ENCODE assay signal across 16 cellular contexts in genomic region chr1:99968214-99968613, GRCh38. TPM values are rescaled to one million over a fixed set of nuclear protein-coding genes. Genes with fewer than 3 reads are reported as not detected.
DNase-seq lines count a peak whose midpoint lies in the region; TF ChIP-seq lines count a peak whose summit lies in the region.
"Had no signal": no experiment of that assay in that cellular context is flagged by ENCODE, and none has a peak within 500 bp of the region (broad histone marks: within the 10 kb centered on the region; RNA-seq: fewer than 3 reads in every experiment).

No MANE protein-coding gene starts in this region.

- H3K4me1 Mint-ChIP-seq in activated CD4-positive, alpha-beta T cell treated with anti-CD3 and anti-CD28 coated beads, Interleukin-2, amount 10 ng/mL, durations not matched to agents 7 days and 5 days = peaks cover 37% of the 10 kb centered on the region
- peaks cover 47% of the 10 kb centered on the region for H3K4me1 Mint-ChIP-seq in HFFc6 (ENCODE audit: low read depth)
- peaks cover 48% of the 10 kb centered on the region for H3K4me1 Mint-ChIP-seq in brain
- H3K4me1 Mint-ChIP-seq in neural progenitor cell = peaks cover 18% of the 10 kb centered on the region

- no peak overlapping the region for H3K9ac ChIP-seq in neural progenitor cell
- H3K9ac ChIP-seq: parathyroid adenoma had no signal

- no peak for DNase-seq in activated CD4-positive, alpha-beta T cell treated with anti-CD3 and anti-CD28 coated beads, Interleukin-2, amount 10 ng/mL, durations not matched to agents 7 days and 5 days
- no peak for DNase-seq in activated CD4-positive, alpha-beta T cell treated with anti-CD3 and anti-CD28 coated beads for 1 hour
- DNase-seq in HFFc6 (no peak), neural progenitor cell (ENCODE audit: low spot score) (no peak), iPS-NIHi11 (ENCODE audit: low spot score) (no peak), T-helper 9 cell (no peak), NCI-H82 treated with DMSO at 0.1 percent for 48 hours (lab: John Stamatoyannopoulos, UW; ENCODE audit: unreplicated experiment) (no peak)
- DNase-seq: GF-D8, glutamatergic neuron, left lung, NCI-H1417, NCI-H524, Right ventricle myocardium superior, upper lobe of right lung had no signal

- peak overlapping the region; percentile 43 for H3K4me3 Mint-ChIP-seq in activated CD4-positive, alpha-beta T cell treated with anti-CD3 and anti-CD28 coated beads, Interleukin-2, amount 10 ng/mL, durations not matched to agents 7 days and 5 days
- H3K4me3 Mint-ChIP-seq in HFFc6 (peak overlapping the region; percentile 15; the same call in 1 of the 2 replicates), brain (peak overlapping the region; percentile 68 to 100 (median 99)), neural progenitor cell (peak overlapping the region; percentile 100)

- H3K27me3 Mint-ChIP-seq in activated CD4-positive, alpha-beta T cell treated with anti-CD3 and anti-CD28 coated beads, Interleukin-2, amount 10 ng/mL, durations not matched to agents 7 days and 5 days = no peaks in the 10 kb centered on the region
- H3K27me3 Mint-ChIP-seq in HFFc6 (ENCODE audit: insufficient read depth) = no peaks in the 10 kb centered on the region
- H3K27me3 Mint-ChIP-seq in brain = peaks cover 12% of the 10 kb centered on the region
- H3K27me3 Mint-ChIP-seq in neural progenitor cell (ENCODE audit: insufficient read depth, low read depth) = peaks cover 8% of the 10 kb centered on the region

- H4K20me1 ChIP-seq in neural progenitor cell (ENCODE audit: low read depth) = no peaks in the 10 kb centered on the region

- H3K79me2 ChIP-seq in neural progenitor cell (ENCODE audit: low read depth) = peaks cover 28% of the 10 kb centered on the region

- no peak overlapping the region for H3K27ac ChIP-seq in neural progenitor cell
- H3K27ac ChIP-seq: left lung, upper lobe of right lung had no signal

- peaks cover 8% of the 10 kb centered on the region for H3F3A ChIP-seq in neural progenitor cell (ENCODE audit: low read depth)

- H3K4me1 ChIP-seq in neural progenitor cell = peaks cover 6% of the 10 kb centered on the region

- no peaks in the 10 kb centered on the region for H3K36me3 Mint-ChIP-seq in activated CD4-positive, alpha-beta T cell treated with anti-CD3 and anti-CD28 coated beads, Interleukin-2, amount 10 ng/mL, durations not matched to agents 7 days and 5 days (ENCODE audit: low read depth)
- H3K36me3 Mint-ChIP-seq in HFFc6 (ENCODE audit: low read depth) (no peaks in the 10 kb centered on the region), brain (no peaks in the 10 kb centered on the region), neural progenitor cell (no peaks in the 10 kb centered on the region)

- no peak overlapping the region for H2AFZ ChIP-seq in neural progenitor cell (replicated peaks)

- H3K4me3 ChIP-seq in neural progenitor cell = no peak overlapping the region
- H3K4me3 ChIP-seq: left lung, upper lobe of right lung had no signal

- no peaks in the 10 kb centered on the region for H3K9me3 ChIP-seq in neural progenitor cell (ENCODE audit: low read depth)
- H3K9me3 ChIP-seq: left lung, upper lobe of right lung had no signal

- TF ChIP-seq CTCF in HFFc6 (IDR thresholded peaks at IDR 0.05) (no peak), brain (conservative IDR thresholded peaks at IDR 0.05) (no peak), neural progenitor cell (IDR thresholded peaks at IDR 0.05) (no peak)

- no peak overlapping the region for H3K4me2 ChIP-seq in neural progenitor cell

- POLR2A ChIA-PET in activated CD4-positive, alpha-beta T cell treated with anti-CD3 and anti-CD28 coated beads, Interleukin-2, amount 10 ng/mL, durations not matched to agents 7 days and 5 days (lab: Charles Lee) = no interaction called here

- no peak overlapping the region for H3K27ac Mint-ChIP-seq in activated CD4-positive, alpha-beta T cell treated with anti-CD3 and anti-CD28 coated beads, Interleukin-2, amount 10 ng/mL, durations not matched to agents 7 days and 5 days
- H3K27ac Mint-ChIP-seq in HFFc6 (no peak overlapping the region), brain (peak overlapping the region in 2 of 5 experiments; percentile 64 to 93), neural progenitor cell (no peak overlapping the region)

- H3K9me3 Mint-ChIP-seq in activated CD4-positive, alpha-beta T cell treated with anti-CD3 and anti-CD28 coated beads, Interleukin-2, amount 10 ng/mL, durations not matched to agents 7 days and 5 days = peaks cover 6% of the 10 kb centered on the region
- H3K9me3 Mint-ChIP-seq in HFFc6 = no peaks in the 10 kb centered on the region
- H3K9me3 Mint-ChIP-seq in brain = no peaks in the 10 kb centered on the region
- H3K9me3 Mint-ChIP-seq in neural progenitor cell = no peaks in the 10 kb centered on the region

- CTCF ChIA-PET in activated CD4-positive, alpha-beta T cell treated with anti-CD3 and anti-CD28 coated beads, Interleukin-2, amount 10 ng/mL, durations not matched to agents 7 days and 5 days (lab: Charles Lee) = no interaction called here

- H3K27me3 ChIP-seq in neural progenitor cell = no peaks in the 10 kb centered on the region
- H3K27me3 ChIP-seq: left lung, upper lobe of right lung had no signal

- H3K36me3 ChIP-seq in neural progenitor cell = no peaks in the 10 kb centered on the region
- H3K36me3 ChIP-seq: left lung, upper lobe of right lung had no signal

RNA-seq across cellular contexts. Expression of gene SLC35A3, which starts 1.6 kb away (rescaled TPM):
- total RNA-seq in activated CD4-positive, alpha-beta T cell treated with anti-CD3 and anti-CD28 coated beads, Interleukin-2, amount 10 ng/mL, durations not matched to agents 7 days and 5 days = 10 to 100 TPM; 15.9 to 16.9 TPM
- 10 to 100 TPM; 16.4 to 30.8 (median 25.2) TPM for total RNA-seq in HFFc6 (2021; fragmentation: NEBNext Ultra II Directional; extraction: Animal tissue kit (Norgen Biotek cat#: 25700))
- polyA plus RNA-seq in brain (ENCODE audit: insufficient read depth, low read depth, low replicate concordance) = 3.6 TPM
- 22.5 and 38.9 TPM in 2 replicates for total RNA-seq in neural progenitor cell (ENCODE audit: low replicate concordance)

Comparison
In these comparisons a context has a peak if more than half of its experiments do, and no peak if none do; other contexts are left out.
1. H3K4me3 Mint-ChIP-seq: peak in every context shown above with its lines; median percentile 100 in neural progenitor cell; 99 in brain; 43 in activated CD4-positive, alpha-beta T cell treated with anti-CD3 and anti-CD28 coated beads, Interleukin-2, amount 10 ng/mL, durations not matched to agents 7 days and 5 days; 15 in HFFc6.